11 cellular contexts compared by ENCODE assay signal in genomic region chr6:43183441-43183840, GRCh38. TPM values are rescaled to one million over a fixed set of nuclear protein-coding genes. Genes with fewer than 3 reads are reported as not detected.
DNase-seq lines count a peak whose midpoint lies in the region; ATAC-seq and TF ChIP-seq lines count a peak whose summit lies in the region.
"Had no signal": no experiment of that assay in that cellular context is flagged by ENCODE, and none has a peak within 500 bp of the region (broad histone marks: within the 10 kb centered on the region; RNA-seq: fewer than 3 reads in every experiment).

No MANE protein-coding gene starts in this region.

- H3K9me3 Mint-ChIP-seq in activated naive CD4-positive, alpha-beta T cell treated with anti-CD3 and anti-CD28 coated beads, Interleukin-2, amount 50 U/mL, for 24 hours, result no peaks in the 10 kb centered on the region
- no peaks in the 10 kb centered on the region for H3K9me3 Mint-ChIP-seq in WTC11
- H3K9me3 Mint-ChIP-seq in glutamatergic neuron (ENCODE audit: unreplicated experiment), result peaks cover 2% of the 10 kb centered on the region
- no peaks in the 10 kb centered on the region for H3K9me3 Mint-ChIP-seq in stimulated activated naive CD8-positive, alpha-beta T cell treated with anti-CD3 and anti-CD28 coated beads, Interleukin-15, amount 100 ng/mL, for 72 hours

- peak overlapping the region; percentile 95 for H3K4me3 Mint-ChIP-seq in activated naive CD4-positive, alpha-beta T cell treated with anti-CD3 and anti-CD28 coated beads, Interleukin-2, amount 50 U/mL, for 24 hours
- H3K4me3 Mint-ChIP-seq in WTC11 (peak overlapping the region; percentile 89), glutamatergic neuron (ENCODE audit: unreplicated experiment) (peak overlapping the region; percentile 96)
- H3K4me3 Mint-ChIP-seq in stimulated activated naive CD8-positive, alpha-beta T cell treated with anti-CD3 and anti-CD28 coated beads, Interleukin-15, amount 100 ng/mL, for 72 hours, result peak overlapping the region; percentile 94

- no peak for DNase-seq in activated naive CD4-positive, alpha-beta T cell treated with anti-CD3 and anti-CD28 coated beads, Interleukin-2, amount 50 U/mL, for 16 hours
- DNase-seq in WTC11 (ENCODE audit: low spot score), result no peak
- no peak for DNase-seq in glutamatergic neuron
- no peak for DNase-seq in stimulated activated naive CD8-positive, alpha-beta T cell treated with anti-CD3 and anti-CD28 coated beads, Interleukin-15, amount 100 ng/mL, for 72 hours
- DNase-seq in midbrain (lab: John Stamatoyannopoulos, UW), result no peak
- no peak for DNase-seq in EL
- DNase-seq: effector CD8-positive, alpha-beta T cell; hypothalamus; NCI-H146 had no signal

- POLR2A ChIA-PET in WTC11 (lab: Charles Lee), result interaction anchor here (0.7 kb wide), 1 partner anchor 9 kb away, joined by 3 read pairs; no protein-coding TSS in a partner anchor

- no peaks in the 10 kb centered on the region for H3K27me3 Mint-ChIP-seq in activated naive CD4-positive, alpha-beta T cell treated with anti-CD3 and anti-CD28 coated beads, Interleukin-2, amount 50 U/mL, for 24 hours
- no peaks in the 10 kb centered on the region; the same call in 1 of the 2 replicates for H3K27me3 Mint-ChIP-seq in WTC11 (ENCODE audit: low read depth)
- peaks cover 12% of the 10 kb centered on the region for H3K27me3 Mint-ChIP-seq in glutamatergic neuron (ENCODE audit: unreplicated experiment)
- no peaks in the 10 kb centered on the region for H3K27me3 Mint-ChIP-seq in stimulated activated naive CD8-positive, alpha-beta T cell treated with anti-CD3 and anti-CD28 coated beads, Interleukin-15, amount 100 ng/mL, for 72 hours

- no peak for TF ChIP-seq CTCF in WTC11 (IDR thresholded peaks at IDR 0.05)
- no peak for TF ChIP-seq CTCF in glutamatergic neuron (IDR thresholded peaks at IDR 0.05; ENCODE audit: partially characterized antibody, unreplicated experiment)

- ATAC-seq in WTC11 (no peak), GM18517 (IDR thresholded peaks at IDR 0.05; ENCODE audit: unreplicated experiment) (no peak)
- no peak for ATAC-seq in stimulated activated naive CD8-positive, alpha-beta T cell treated with anti-CD3 and anti-CD28 coated beads, Interleukin-15, amount 100 ng/mL, for 72 hours

- CTCF ChIA-PET in WTC11 (lab: Charles Lee), result interaction anchor here (1.6 kb wide), 1 partner anchor 46 kb away, joined by 11 read pairs; the partner anchor contains the start of gene DNPH1

- peaks cover 64% of the 10 kb centered on the region for H3K4me1 Mint-ChIP-seq in activated naive CD4-positive, alpha-beta T cell treated with anti-CD3 and anti-CD28 coated beads, Interleukin-2, amount 50 U/mL, for 24 hours
- H3K4me1 Mint-ChIP-seq in WTC11 (peaks cover 20% of the 10 kb centered on the region), glutamatergic neuron (ENCODE audit: low read depth, unreplicated experiment) (peaks cover 13% of the 10 kb centered on the region)
- H3K4me1 Mint-ChIP-seq in stimulated activated naive CD8-positive, alpha-beta T cell treated with anti-CD3 and anti-CD28 coated beads, Interleukin-15, amount 100 ng/mL, for 72 hours, result peaks cover 51% of the 10 kb centered on the region

- H3K27ac Mint-ChIP-seq in activated naive CD4-positive, alpha-beta T cell treated with anti-CD3 and anti-CD28 coated beads, Interleukin-2, amount 50 U/mL, for 24 hours, result peak overlapping the region; percentile 88
- H3K27ac Mint-ChIP-seq in WTC11 (no peak overlapping the region), glutamatergic neuron (ENCODE audit: unreplicated experiment) (no peak overlapping the region)
- peak overlapping the region; percentile 13 to 38 for H3K27ac Mint-ChIP-seq in stimulated activated naive CD8-positive, alpha-beta T cell treated with anti-CD3 and anti-CD28 coated beads, Interleukin-15, amount 100 ng/mL, for 72 hours

- H3K36me3 Mint-ChIP-seq in activated naive CD4-positive, alpha-beta T cell treated with anti-CD3 and anti-CD28 coated beads, Interleukin-2, amount 50 U/mL, for 24 hours, result peaks cover 1% of the 10 kb centered on the region
- H3K36me3 Mint-ChIP-seq in WTC11, result peaks cover 7% of the 10 kb centered on the region
- H3K36me3 Mint-ChIP-seq in glutamatergic neuron (ENCODE audit: unreplicated experiment), result peaks cover 11% of the 10 kb centered on the region

TF ChIP-seq in WTC11, 78 proteins besides CTCF, POLR2A, EP300 and RAD21:
- TF ChIP-seq TEAD4 (CRISPR knock-in tag; IDR thresholded peaks at IDR 0.05), result no peak
- no peak for TF ChIP-seq ZNF671 (CRISPR knock-in tag; IDR thresholded peaks at IDR 0.05)
- no peak for TF ChIP-seq NFE2L1 (CRISPR knock-in tag; IDR thresholded peaks at IDR 0.05)
- no peak for TF ChIP-seq SMAD3 (CRISPR knock-in tag; IDR thresholded peaks at IDR 0.05; ENCODE audit: borderline replicate concordance)
- no peak for TF ChIP-seq IRF1 (CRISPR knock-in tag; IDR thresholded peaks at IDR 0.05)
- no peak for TF ChIP-seq HMGA2 (CRISPR knock-in tag; IDR thresholded peaks at IDR 0.05)
- no peak for TF ChIP-seq TCF7 (CRISPR knock-in tag; IDR thresholded peaks at IDR 0.05; ENCODE audit: low read depth)
- no peak for TF ChIP-seq NR3C1 (CRISPR knock-in tag; conservative IDR thresholded peaks at IDR 0.05; ENCODE audit: low read depth)

RNA-seq across cellular contexts. Expression of gene CUL9, which starts 1.4 kb away (rescaled TPM):
- total RNA-seq in WTC11 (2021) (15.2 to 20.5 TPM (median 19.2 TPM) in 3 replicates), glutamatergic neuron (ENCODE audit: unreplicated experiment) (51.6 TPM)

RNA-seq across cellular contexts. Expression of gene SRF, which starts 12.4 kb away (rescaled TPM):
- 43.9 to 46.2 TPM (median 45.3 TPM) in 3 replicates for total RNA-seq in WTC11 (2021)
- total RNA-seq in glutamatergic neuron (ENCODE audit: unreplicated experiment), result 20.7 TPM

RNA-seq across cellular contexts. Expression of gene DNPH1, which starts 45.8 kb away (rescaled TPM):
- 48.4 to 56.4 TPM (median 55.4 TPM) in 3 replicates for total RNA-seq in WTC11 (2021)
- total RNA-seq in glutamatergic neuron (ENCODE audit: unreplicated experiment), result 3.5 TPM

RNA-seq across cellular contexts. Expression of gene TTBK1, which starts 59.8 kb away (rescaled TPM):
- total RNA-seq in WTC11 (2021), result 0.66 to 0.78 TPM (median 0.68 TPM) in 3 replicates
- total RNA-seq in glutamatergic neuron (ENCODE audit: unreplicated experiment), result 47.3 TPM

Comparison
In these comparisons a context has a peak if more than half of its experiments do, and no peak if none do; other contexts are left out.
1. H3K27ac Mint-ChIP-seq: peak in activated naive CD4-positive, alpha-beta T cell treated with anti-CD3 and anti-CD28 coated beads, Interleukin-2, amount 50 U/mL, for 24 hours (single experiment) and stimulated activated naive CD8-positive, alpha-beta T cell treated with anti-CD3 and anti-CD28 coated beads, Interleukin-15, amount 100 ng/mL, for 72 hours (2 of 2); none in WTC11 (single experiment) and glutamatergic neuron (single experiment).
2. RNA of gene DNPH1, which starts 45.8 kb away (total RNA-seq): 48.4 to 56.4 TPM in WTC11; 3.5 TPM in glutamatergic neuron (single experiment); every median in the first group is over 10 times any median in the second.
3. Peak in every context shown above with its lines, with median percentiles within 50 percentile points of each other: H3K4me3 Mint-ChIP-seq.